ENCODE assay signal across 2 cellular contexts in the genomic region with DNA sequence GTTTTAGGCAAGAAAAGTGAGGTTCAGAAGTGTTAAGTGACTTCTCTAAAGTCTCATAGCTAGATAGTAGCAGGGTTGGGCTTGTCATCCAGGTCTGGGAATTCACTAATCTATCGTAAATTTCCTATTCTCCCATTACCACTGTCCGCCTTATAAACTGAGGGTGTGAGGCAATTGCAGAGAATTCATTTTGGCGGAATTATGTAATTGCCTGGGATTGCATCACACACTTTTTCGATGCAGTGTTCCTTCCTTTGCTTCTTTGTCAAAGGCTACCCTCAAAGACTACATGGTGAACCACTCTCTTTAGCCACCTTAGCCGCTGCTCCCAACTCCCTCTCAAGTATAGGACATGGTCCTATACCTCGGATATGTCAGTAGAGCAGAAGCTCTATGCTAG.
TF ChIP-seq lines count a peak whose summit lies in the region.

No MANE protein-coding gene starts in this region.

TF ChIP-seq in IMR-90, 13 proteins besides CTCF, POLR2A, EP300 and RAD21:
- TF ChIP-seq BHLHE40 (IDR thresholded peaks at IDR 0.05; ENCODE audit: low read depth, low read length) (no peak), RFX5 (IDR thresholded peaks at IDR 0.05; ENCODE audit: low read depth, low read length) (no peak), CEBPB (IDR thresholded peaks at IDR 0.05; ENCODE audit: low read depth, low read length) (0 out of 2 replicates have a peak, but pooled peaks have one; percentile 41), FOS (IDR thresholded peaks at IDR 0.05; ENCODE audit: low read depth, low read length) (no peak)
- TF ChIP-seq, protein P1, sequence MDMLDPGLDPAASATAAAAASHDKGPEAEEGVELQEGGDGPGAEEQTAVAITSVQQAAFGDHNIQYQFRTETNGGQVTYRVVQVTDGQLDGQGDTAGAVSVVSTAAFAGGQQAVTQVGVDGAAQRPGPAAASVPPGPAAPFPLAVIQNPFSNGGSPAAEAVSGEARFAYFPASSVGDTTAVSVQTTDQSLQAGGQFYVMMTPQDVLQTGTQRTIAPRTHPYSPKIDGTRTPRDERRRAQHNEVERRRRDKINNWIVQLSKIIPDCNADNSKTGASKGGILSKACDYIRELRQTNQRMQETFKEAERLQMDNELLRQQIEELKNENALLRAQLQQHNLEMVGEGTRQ (IDR thresholded peaks at IDR 0.05; ENCODE audit: low read depth, low read length) = no peak
TF ChIP-seq in IMR-90: peak in this region for 1.

TF ChIP-seq in K562, 482 proteins besides CTCF, POLR2A, EP300 and RAD21 (continues in another document):
- TF ChIP-seq, protein P2, sequence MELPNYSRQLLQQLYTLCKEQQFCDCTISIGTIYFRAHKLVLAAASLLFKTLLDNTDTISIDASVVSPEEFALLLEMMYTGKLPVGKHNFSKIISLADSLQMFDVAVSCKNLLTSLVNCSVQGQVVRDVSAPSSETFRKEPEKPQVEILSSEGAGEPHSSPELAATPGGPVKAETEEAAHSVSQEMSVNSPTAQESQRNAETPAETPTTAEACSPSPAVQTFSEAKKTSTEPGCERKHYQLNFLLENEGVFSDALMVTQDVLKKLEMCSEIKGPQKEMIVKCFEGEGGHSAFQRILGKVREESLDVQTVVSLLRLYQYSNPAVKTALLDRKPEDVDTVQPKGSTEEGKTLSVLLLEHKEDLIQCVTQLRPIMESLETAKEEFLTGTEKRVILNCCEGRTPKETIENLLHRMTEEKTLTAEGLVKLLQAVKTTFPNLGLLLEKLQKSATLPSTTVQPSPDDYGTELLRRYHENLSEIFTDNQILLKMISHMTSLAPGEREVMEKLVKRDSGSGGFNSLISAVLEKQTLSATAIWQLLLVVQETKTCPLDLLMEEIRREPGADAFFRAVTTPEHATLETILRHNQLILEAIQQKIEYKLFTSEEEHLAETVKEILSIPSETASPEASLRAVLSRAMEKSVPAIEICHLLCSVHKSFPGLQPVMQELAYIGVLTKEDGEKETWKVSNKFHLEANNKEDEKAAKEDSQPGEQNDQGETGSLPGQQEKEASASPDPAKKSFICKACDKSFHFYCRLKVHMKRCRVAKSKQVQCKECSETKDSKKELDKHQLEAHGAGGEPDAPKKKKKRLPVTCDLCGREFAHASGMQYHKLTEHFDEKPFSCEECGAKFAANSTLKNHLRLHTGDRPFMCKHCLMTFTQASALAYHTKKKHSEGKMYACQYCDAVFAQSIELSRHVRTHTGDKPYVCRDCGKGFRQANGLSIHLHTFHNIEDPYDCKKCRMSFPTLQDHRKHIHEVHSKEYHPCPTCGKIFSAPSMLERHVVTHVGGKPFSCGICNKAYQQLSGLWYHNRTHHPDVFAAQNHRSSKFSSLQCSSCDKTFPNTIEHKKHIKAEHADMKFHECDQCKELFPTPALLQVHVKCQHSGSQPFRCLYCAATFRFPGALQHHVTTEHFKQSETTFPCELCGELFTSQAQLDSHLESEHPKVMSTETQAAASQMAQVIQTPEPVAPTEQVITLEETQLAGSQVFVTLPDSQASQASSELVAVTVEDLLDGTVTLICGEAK (IDR thresholded peaks at IDR 0.05) = no peak
- TF ChIP-seq, protein P2 (CRISPR knock-in tag; IDR thresholded peaks at IDR 0.05) = no peak
- TF ChIP-seq ZNF316 (IDR thresholded peaks at IDR 0.05) (no peak), HNRNPK (IDR thresholded peaks at IDR 0.05; ENCODE audit: low read depth, low read length, poor library complexity, severe bottlenecking) (no peak), TBP (optimal IDR thresholded peaks at IDR 0.05; ENCODE audit: low read depth, low read length) (no peak), TCF7 (IDR thresholded peaks at IDR 0.05; ENCODE audit: borderline replicate concordance) (no peak), TRIM24 (IDR thresholded peaks at IDR 0.05) (peak; percentile 74 to 81; a peak in 2 of 4 replicates), CTCFL (IDR thresholded peaks at IDR 0.05; ENCODE audit: borderline replicate concordance, insufficient read depth, low read depth, low read length, poor library complexity, severe bottlenecking) (no peak), TCF3 (CRISPR knock-in tag; IDR thresholded peaks at IDR 0.05) (no peak), ARNT (IDR thresholded peaks at IDR 0.05) (no peak), POLR2H (tag; IDR thresholded peaks at IDR 0.05; ENCODE audit: low read depth) (no peak), RFX7 (CRISPR knock-in tag; IDR thresholded peaks at IDR 0.05) (no peak), FOXK2 (conservative IDR thresholded peaks at IDR 0.05 in 1 of 2, IDR thresholded peaks at IDR 0.05 in 1 of 2; ENCODE audit: low read depth in 2 of 2) (no peak), SRSF3 (IDR thresholded peaks at IDR 0.05; ENCODE audit: insufficient read depth, low read length) (no peak), HEY1 (CRISPR knock-in tag; IDR thresholded peaks at IDR 0.05; ENCODE audit: borderline replicate concordance) (no peak), MIER1 (IDR thresholded peaks at IDR 0.05; ENCODE audit: low read depth) (no peak), RERE (CRISPR knock-in tag; IDR thresholded peaks at IDR 0.05; ENCODE audit: borderline replicate concordance) (no peak), WHSC1 (IDR thresholded peaks at IDR 0.05; ENCODE audit: low read length) (no peak), CEBPB (tag; IDR thresholded peaks at IDR 0.05) (peak; percentile 69), KHSRP (IDR thresholded peaks at IDR 0.05) (no peak), ZNF551 (CRISPR knock-in tag; IDR thresholded peaks at IDR 0.05) (no peak), KLF6 (CRISPR knock-in tag; IDR thresholded peaks at IDR 0.05; ENCODE audit: borderline replicate concordance) (no peak), KLF16 (IDR thresholded peaks at IDR 0.05) (no peak), ZNF785 (CRISPR knock-in tag; IDR thresholded peaks at IDR 0.05) (no peak), COPS2 (conservative IDR thresholded peaks at IDR 0.05) (no peak), LEF1 (IDR thresholded peaks at IDR 0.05) (no peak)
- TF ChIP-seq, protein P3, sequence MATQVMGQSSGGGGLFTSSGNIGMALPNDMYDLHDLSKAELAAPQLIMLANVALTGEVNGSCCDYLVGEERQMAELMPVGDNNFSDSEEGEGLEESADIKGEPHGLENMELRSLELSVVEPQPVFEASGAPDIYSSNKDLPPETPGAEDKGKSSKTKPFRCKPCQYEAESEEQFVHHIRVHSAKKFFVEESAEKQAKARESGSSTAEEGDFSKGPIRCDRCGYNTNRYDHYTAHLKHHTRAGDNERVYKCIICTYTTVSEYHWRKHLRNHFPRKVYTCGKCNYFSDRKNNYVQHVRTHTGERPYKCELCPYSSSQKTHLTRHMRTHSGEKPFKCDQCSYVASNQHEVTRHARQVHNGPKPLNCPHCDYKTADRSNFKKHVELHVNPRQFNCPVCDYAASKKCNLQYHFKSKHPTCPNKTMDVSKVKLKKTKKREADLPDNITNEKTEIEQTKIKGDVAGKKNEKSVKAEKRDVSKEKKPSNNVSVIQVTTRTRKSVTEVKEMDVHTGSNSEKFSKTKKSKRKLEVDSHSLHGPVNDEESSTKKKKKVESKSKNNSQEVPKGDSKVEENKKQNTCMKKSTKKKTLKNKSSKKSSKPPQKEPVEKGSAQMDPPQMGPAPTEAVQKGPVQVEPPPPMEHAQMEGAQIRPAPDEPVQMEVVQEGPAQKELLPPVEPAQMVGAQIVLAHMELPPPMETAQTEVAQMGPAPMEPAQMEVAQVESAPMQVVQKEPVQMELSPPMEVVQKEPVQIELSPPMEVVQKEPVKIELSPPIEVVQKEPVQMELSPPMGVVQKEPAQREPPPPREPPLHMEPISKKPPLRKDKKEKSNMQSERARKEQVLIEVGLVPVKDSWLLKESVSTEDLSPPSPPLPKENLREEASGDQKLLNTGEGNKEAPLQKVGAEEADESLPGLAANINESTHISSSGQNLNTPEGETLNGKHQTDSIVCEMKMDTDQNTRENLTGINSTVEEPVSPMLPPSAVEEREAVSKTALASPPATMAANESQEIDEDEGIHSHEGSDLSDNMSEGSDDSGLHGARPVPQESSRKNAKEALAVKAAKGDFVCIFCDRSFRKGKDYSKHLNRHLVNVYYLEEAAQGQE (CRISPR knock-in tag; IDR thresholded peaks at IDR 0.05; ENCODE audit: low read depth) = no peak
- TF ChIP-seq, protein P4, sequence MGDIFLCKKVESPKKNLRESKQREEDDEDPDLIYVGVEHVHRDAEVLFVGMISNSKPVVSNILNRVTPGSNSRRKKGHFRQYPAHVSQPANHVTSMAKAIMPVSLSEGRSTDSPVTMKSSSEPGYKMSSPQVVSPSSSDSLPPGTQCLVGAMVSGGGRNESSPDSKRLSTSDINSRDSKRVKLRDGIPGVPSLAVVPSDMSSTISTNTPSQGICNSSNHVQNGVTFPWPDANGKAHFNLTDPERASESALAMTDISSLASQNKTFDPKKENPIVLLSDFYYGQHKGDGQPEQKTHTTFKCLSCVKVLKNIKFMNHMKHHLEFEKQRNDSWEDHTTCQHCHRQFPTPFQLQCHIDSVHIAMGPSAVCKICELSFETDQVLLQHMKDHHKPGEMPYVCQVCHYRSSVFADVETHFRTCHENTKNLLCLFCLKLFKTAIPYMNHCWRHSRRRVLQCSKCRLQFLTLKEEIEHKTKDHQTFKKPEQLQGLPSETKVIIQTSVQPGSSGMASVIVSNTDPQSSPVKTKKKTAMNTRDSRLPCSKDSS (IDR thresholded peaks at IDR 0.05; ENCODE audit: low read depth, partially characterized antibody) = no peak
- TF ChIP-seq, protein P5, sequence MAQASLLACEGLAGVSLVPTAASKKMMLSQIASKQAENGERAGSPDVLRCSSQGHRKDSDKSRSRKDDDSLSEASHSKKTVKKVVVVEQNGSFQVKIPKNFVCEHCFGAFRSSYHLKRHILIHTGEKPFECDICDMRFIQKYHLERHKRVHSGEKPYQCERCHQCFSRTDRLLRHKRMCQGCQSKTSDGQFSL (CRISPR knock-in tag; IDR thresholded peaks at IDR 0.05) = no peak
- TF ChIP-seq, protein P5 (tag; IDR thresholded peaks at IDR 0.05) = no peak
